In genomic region chr2:32278476-32278853, GRCh38 we compare ENCODE assay signal across 8 cellular contexts. TPM values are rescaled to one million over a fixed set of nuclear protein-coding genes. Genes with fewer than 3 reads are reported as not detected.
DNase-seq lines count a peak whose midpoint lies in the region; ATAC-seq and TF ChIP-seq lines count a peak whose summit lies in the region.

No MANE protein-coding gene starts in this region.

- H3K9me3 ChIP-seq in gastroesophageal sphincter (no peaks in the 10 kb centered on the region), skeletal muscle satellite cell (replicated peaks; ENCODE audit: low read length) (no peaks in the 10 kb centered on the region)

- peak overlapping the region; percentile 82 for H3K4me3 ChIP-seq in H7 (ENCODE audit: insufficient read depth, low read depth, low read length)
- peak overlapping the region; percentile 70 to 98 for H3K4me3 ChIP-seq in gastroesophageal sphincter
- peak overlapping the region; percentile 99 for H3K4me3 ChIP-seq in skeletal muscle satellite cell (ENCODE audit: low read length)

- H3K4me1 ChIP-seq in gastroesophageal sphincter (peaks cover 0 to 53% (median 12%) of the 10 kb centered on the region in 3 donors), skeletal muscle satellite cell (ENCODE audit: control insufficient read depth, insufficient read depth, low read length) (peaks cover 4% of the 10 kb centered on the region)

- H3K27me3 ChIP-seq in H7 (ENCODE audit: control insufficient read depth, insufficient read depth, low read length) (no peaks in the 10 kb centered on the region), gastroesophageal sphincter (no peaks in the 10 kb centered on the region), skeletal muscle satellite cell (ENCODE audit: control insufficient read depth, insufficient read depth, low read length) (peaks cover 1% of the 10 kb centered on the region)

- H3K27ac ChIP-seq in VCaP, result peak overlapping the region; percentile 83
- H3K27ac ChIP-seq in gastroesophageal sphincter, result peak overlapping the region; percentile 66 to 92 (median 88)

- peak overlapping the region; percentile 100 for H3K9ac ChIP-seq in skeletal muscle satellite cell (ENCODE audit: low read depth, low read length)

- 6 to 15% methylated on average over 6 of the region's 6 CpGs for WGBS in gastroesophageal sphincter (ENCODE audit: low coverage in 1 of 2), 2 donors

- DNase-seq in H7 (no peak), epidermal melanocyte (ENCODE audit: insufficient read length, low spot score) (no peak), NCI-H187 treated with DMSO at 0.1 percent for 48 hours (lab: John Stamatoyannopoulos, UW) (no peak)

- no peak for ATAC-seq in gastroesophageal sphincter
- ATAC-seq in HG03442 (IDR thresholded peaks at IDR 0.05; ENCODE audit: unreplicated experiment), result no peak
- no peak for ATAC-seq in HG03432 (IDR thresholded peaks at IDR 0.05; ENCODE audit: unreplicated experiment)

- no peak for TF ChIP-seq CTCF in VCaP (conservative IDR thresholded peaks at IDR 0.05)
- TF ChIP-seq CTCF in gastroesophageal sphincter (IDR thresholded peaks at IDR 0.05), result no peak

- H3K36me3 ChIP-seq in H7 (replicated peaks; ENCODE audit: control insufficient read depth, insufficient read depth, low read length) (no peaks in the 10 kb centered on the region), gastroesophageal sphincter (peaks cover 0 to 19% of the 10 kb centered on the region in 2 donors), skeletal muscle satellite cell (ENCODE audit: insufficient read depth, low read length) (peaks cover 10% of the 10 kb centered on the region)

- TF ChIP-seq POLR2A in gastroesophageal sphincter (IDR thresholded peaks at IDR 0.05), result no peak

- TF ChIP-seq EP300 in gastroesophageal sphincter (IDR thresholded peaks at IDR 0.05), result no peak

- peak overlapping the region; percentile 86 for H3K4me2 ChIP-seq in skeletal muscle satellite cell (ENCODE audit: low read length)

RNA-seq across cellular contexts. Expression of gene YIPF4, which starts 0.8 kb away (rescaled TPM):
- 7.4 and 18.5 TPM in 2 replicates for total RNA-seq in H7 (2014; rRNA removed; shearing (Covaris generic))
- total RNA-seq in gastroesophageal sphincter, result 10 to 100 TPM; 21.3 to 48.3 (median 33.6) TPM
- total RNA-seq in skeletal muscle satellite cell (2012; rRNA removed), result 10.5 and 25.3 TPM in 2 replicates

RNA-seq across cellular contexts. Expression of gene NLRC4, which starts 13.8 kb away (rescaled TPM):
- 0.10 TPM in 1 of 2 replicates, not detected in the other for total RNA-seq in H7 (2014; rRNA removed; shearing (Covaris generic))
- total RNA-seq in gastroesophageal sphincter, result 1 to 10 TPM in 2 of 4 donors, under 1 TPM in 2; 0.31 to 2.2 (median 1.3) TPM
- not detected in 2 replicates for total RNA-seq in skeletal muscle satellite cell (2012; rRNA removed)
